ENCODE assay signal across 2 cellular contexts in genomic region chr7:13181221-13181620, GRCh38.
TF ChIP-seq lines count a peak whose summit lies in the region.

No MANE protein-coding gene starts in this region.

TF ChIP-seq in A549, 52 proteins besides CTCF, POLR2A, EP300 and RAD21 (continued from another document):
- TF ChIP-seq RNF2 (IDR thresholded peaks at IDR 0.05; ENCODE audit: borderline replicate concordance, low read depth) (no peak), TFCP2L1 (CRISPR knock-in tag; IDR thresholded peaks at IDR 0.05) (no peak), SREBF2 (IDR thresholded peaks at IDR 0.05) (no peak), MYC (IDR thresholded peaks at IDR 0.05; ENCODE audit: borderline replicate concordance, low read length) (no peak), HMGXB4 (CRISPR knock-in tag; IDR thresholded peaks at IDR 0.05; ENCODE audit: borderline replicate concordance) (no peak), HES2 (IDR thresholded peaks at IDR 0.05) (no peak), KDM1A (IDR thresholded peaks at IDR 0.05; ENCODE audit: low read depth) (no peak), HDAC2 (IDR thresholded peaks at IDR 0.05) (no peak)

TF ChIP-seq in IMR-90, 13 proteins besides CTCF, POLR2A, EP300 and RAD21 (continued from another document):
- no peak for TF ChIP-seq USF2 (IDR thresholded peaks at IDR 0.05; ENCODE audit: low read depth, low read length)
- TF ChIP-seq MAZ (IDR thresholded peaks at IDR 0.05; ENCODE audit: borderline replicate concordance, low read depth, low read length), result no peak
TF ChIP-seq in IMR-90: peak in this region for 0.
